Comparison of ENCODE assay signal across 2 cellular contexts in the genomic region with DNA sequence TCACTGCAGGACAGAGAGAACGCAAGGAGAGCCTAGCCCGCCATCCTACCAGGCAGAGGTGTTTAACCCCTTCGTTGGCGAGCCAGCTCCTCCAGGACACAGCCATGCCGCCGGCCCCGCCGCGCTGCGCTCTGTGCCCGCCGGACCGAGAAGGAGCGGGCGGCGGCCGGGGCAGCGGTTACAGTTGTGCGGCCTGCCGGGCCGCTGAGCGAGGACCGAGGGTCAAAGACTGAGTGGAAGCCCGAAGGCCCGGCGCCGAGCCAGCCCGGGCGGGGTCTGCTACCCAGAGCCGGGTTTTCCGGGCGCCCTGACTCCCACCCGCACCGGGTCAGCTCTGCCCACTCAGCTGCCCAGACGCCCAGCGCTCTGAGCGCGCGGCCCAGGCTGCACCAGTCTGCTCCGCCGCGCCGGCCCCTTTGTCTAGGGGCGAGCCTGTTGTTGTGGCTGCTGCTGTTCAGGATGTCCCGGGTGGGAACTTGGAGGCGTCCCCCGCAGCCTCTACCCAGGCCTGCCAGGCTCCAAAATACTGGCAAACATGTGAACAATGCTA.
TF ChIP-seq lines count a peak whose summit lies in the region.

A gene (minus strand): TSS at position 235 of the 550 bp plus-strand sequence. CDS start 129 bp downstream, at position 106.

TF ChIP-seq in IMR-90, 13 proteins besides CTCF, POLR2A, EP300 and RAD21:
- 0 out of 2 replicates have a peak, but pooled peaks have one; percentile 13 for TF ChIP-seq MAZ (IDR thresholded peaks at IDR 0.05; ENCODE audit: borderline replicate concordance, low read depth, low read length)
- TF ChIP-seq CHD1 (IDR thresholded peaks at IDR 0.05; ENCODE audit: low read depth, low read length), result no peak

TF ChIP-seq in HepG2, 621 proteins besides CTCF, POLR2A, EP300 and RAD21:
- TF ChIP-seq GTF3A (CRISPR knock-in tag; conservative IDR thresholded peaks at IDR 0.05), result no peak
- peak; percentile 27; the same call in 1 of the 2 replicates for TF ChIP-seq ZNF652 (CRISPR knock-in tag; IDR thresholded peaks at IDR 0.05; ENCODE audit: borderline replicate concordance, low read depth)
- TF ChIP-seq, protein P1, sequence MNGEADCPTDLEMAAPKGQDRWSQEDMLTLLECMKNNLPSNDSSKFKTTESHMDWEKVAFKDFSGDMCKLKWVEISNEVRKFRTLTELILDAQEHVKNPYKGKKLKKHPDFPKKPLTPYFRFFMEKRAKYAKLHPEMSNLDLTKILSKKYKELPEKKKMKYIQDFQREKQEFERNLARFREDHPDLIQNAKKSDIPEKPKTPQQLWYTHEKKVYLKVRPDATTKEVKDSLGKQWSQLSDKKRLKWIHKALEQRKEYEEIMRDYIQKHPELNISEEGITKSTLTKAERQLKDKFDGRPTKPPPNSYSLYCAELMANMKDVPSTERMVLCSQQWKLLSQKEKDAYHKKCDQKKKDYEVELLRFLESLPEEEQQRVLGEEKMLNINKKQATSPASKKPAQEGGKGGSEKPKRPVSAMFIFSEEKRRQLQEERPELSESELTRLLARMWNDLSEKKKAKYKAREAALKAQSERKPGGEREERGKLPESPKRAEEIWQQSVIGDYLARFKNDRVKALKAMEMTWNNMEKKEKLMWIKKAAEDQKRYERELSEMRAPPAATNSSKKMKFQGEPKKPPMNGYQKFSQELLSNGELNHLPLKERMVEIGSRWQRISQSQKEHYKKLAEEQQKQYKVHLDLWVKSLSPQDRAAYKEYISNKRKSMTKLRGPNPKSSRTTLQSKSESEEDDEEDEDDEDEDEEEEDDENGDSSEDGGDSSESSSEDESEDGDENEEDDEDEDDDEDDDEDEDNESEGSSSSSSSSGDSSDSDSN (CRISPR knock-in tag; IDR thresholded peaks at IDR 0.05), result peak; percentile 47; the same call in 1 of the 2 replicates
- TF ChIP-seq, protein P2, sequence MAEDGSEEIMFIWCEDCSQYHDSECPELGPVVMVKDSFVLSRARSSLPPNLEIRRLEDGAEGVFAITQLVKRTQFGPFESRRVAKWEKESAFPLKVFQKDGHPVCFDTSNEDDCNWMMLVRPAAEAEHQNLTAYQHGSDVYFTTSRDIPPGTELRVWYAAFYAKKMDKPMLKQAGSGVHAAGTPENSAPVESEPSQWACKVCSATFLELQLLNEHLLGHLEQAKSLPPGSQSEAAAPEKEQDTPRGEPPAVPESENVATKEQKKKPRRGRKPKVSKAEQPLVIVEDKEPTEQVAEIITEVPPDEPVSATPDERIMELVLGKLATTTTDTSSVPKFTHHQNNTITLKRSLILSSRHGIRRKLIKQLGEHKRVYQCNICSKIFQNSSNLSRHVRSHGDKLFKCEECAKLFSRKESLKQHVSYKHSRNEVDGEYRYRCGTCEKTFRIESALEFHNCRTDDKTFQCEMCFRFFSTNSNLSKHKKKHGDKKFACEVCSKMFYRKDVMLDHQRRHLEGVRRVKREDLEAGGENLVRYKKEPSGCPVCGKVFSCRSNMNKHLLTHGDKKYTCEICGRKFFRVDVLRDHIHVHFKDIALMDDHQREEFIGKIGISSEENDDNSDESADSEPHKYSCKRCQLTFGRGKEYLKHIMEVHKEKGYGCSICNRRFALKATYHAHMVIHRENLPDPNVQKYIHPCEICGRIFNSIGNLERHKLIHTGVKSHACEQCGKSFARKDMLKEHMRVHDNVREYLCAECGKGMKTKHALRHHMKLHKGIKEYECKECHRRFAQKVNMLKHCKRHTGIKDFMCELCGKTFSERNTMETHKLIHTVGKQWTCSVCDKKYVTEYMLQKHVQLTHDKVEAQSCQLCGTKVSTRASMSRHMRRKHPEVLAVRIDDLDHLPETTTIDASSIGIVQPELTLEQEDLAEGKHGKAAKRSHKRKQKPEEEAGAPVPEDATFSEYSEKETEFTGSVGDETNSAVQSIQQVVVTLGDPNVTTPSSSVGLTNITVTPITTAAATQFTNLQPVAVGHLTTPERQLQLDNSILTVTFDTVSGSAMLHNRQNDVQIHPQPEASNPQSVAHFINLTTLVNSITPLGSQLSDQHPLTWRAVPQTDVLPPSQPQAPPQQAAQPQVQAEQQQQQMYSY (CRISPR knock-in tag; IDR thresholded peaks at IDR 0.05), result peak; percentile 78
TF ChIP-seq in HepG2: peak in this region for 3.
